ENCODE assay signal across 21 cellular contexts in genomic region chr12:87233636-87234035, GRCh38.
A peak's percentile ranks its signal among the peaks of the same experiment; 100 is the strongest.
DNase-seq lines count a peak whose midpoint lies in the region; ATAC-seq and TF ChIP-seq lines count a peak whose summit lies in the region.
"Had no signal": no experiment of that assay in that cellular context is flagged by ENCODE, and none has a peak within 500 bp of the region (broad histone marks: within the 10 kb centered on the region; RNA-seq: fewer than 3 reads in every experiment).

No MANE protein-coding gene starts in this region.

- H3K36me3 ChIP-seq in breast epithelium (no peaks in the 10 kb centered on the region), mammary epithelial cell (ENCODE audit: insufficient read depth, low read length) (no peaks in the 10 kb centered on the region)
- H3K36me3 ChIP-seq: BLaER1 treated with 17β-estradiol and CSF1 and Interleukin-3, amounts not matched to agents 10 nM and 100 nM; HAP-1; MG63 had no signal

- CTCF ChIA-PET in MCF 10A (lab: Yijun Ruan, JAX): interaction anchor here (0.7 kb wide), 2 partner anchors 13 to 52 kb away, joined by 3 to 6 read pairs; no protein-coding TSS in a partner anchor
- CTCF ChIA-PET in mammary epithelial cell (lab: Charles Lee; ENCODE audit: low non-redundant PET): no interaction called here

- no peaks in the 10 kb centered on the region for H3K36me3 Mint-ChIP-seq in MCF 10A (ENCODE audit: insufficient read depth, unreplicated experiment)
- H3K36me3 Mint-ChIP-seq: CD8-positive, alpha-beta T cell; IgD-negative memory B cell had no signal

- H3K27ac Mint-ChIP-seq in MCF 10A (ENCODE audit: low read depth, unreplicated experiment): peak overlapping the region; percentile 42
- H3K27ac Mint-ChIP-seq: CD8-positive, alpha-beta T cell; IgD-negative memory B cell had no signal

- no peak for TF ChIP-seq POLR2A in breast epithelium (IDR thresholded peaks at IDR 0.05)

- in situ Hi-C loops in mammary epithelial cell (cut with MboI; ENCODE audit: low sequenced_read_pairs in 2 of 2): no loop called here

- no peak overlapping the region for H3K9ac ChIP-seq in mammary epithelial cell (ENCODE audit: insufficient read depth, low read length)
- H3K9ac ChIP-seq: BLaER1 treated with 17β-estradiol and CSF1 and Interleukin-3, amounts not matched to agents 10 nM and 100 nM had no signal

- no peaks in the 10 kb centered on the region for H3K9me3 ChIP-seq in breast epithelium
- no peaks in the 10 kb centered on the region for H3K9me3 ChIP-seq in mammary epithelial cell (replicated peaks; ENCODE audit: insufficient read depth, low read length)
- H3K9me3 ChIP-seq: BLaER1 treated with 17β-estradiol and CSF1 and Interleukin-3, amounts not matched to agents 10 nM and 100 nM; HAP-1; MG63 had no signal

- peaks cover 4% of the 10 kb centered on the region for H3K4me1 Mint-ChIP-seq in MCF 10A (ENCODE audit: insufficient read depth, unreplicated experiment)
- H3K4me1 Mint-ChIP-seq: IgD-negative memory B cell had no signal

- H3K4me3 ChIP-seq in breast epithelium (no peak overlapping the region), mammary epithelial cell (replicated peaks in 1 of 3; ENCODE audit: insufficient read depth in 1 of 3, low read depth in 2 of 3, low read length in 3 of 3) (no peak overlapping the region), fibroblast of pulmonary artery (replicated peaks; ENCODE audit: low read depth, low read length) (no peak overlapping the region)
- H3K4me3 ChIP-seq: BLaER1 treated with 17β-estradiol and CSF1 and Interleukin-3, amounts not matched to agents 10 nM and 100 nM; HAP-1; MG63 had no signal

- no peak overlapping the region for H3K27ac ChIP-seq in breast epithelium
- no peak overlapping the region for H3K27ac ChIP-seq in mammary epithelial cell (ENCODE audit: insufficient read depth, low read depth, low read length)
- H3K27ac ChIP-seq: BLaER1 treated with 17β-estradiol and CSF1 and Interleukin-3, amounts not matched to agents 10 nM and 100 nM; RWPE1 had no signal

- no peak for DNase-seq in MCF 10A (ENCODE audit: unreplicated experiment)
- no peak for DNase-seq in breast epithelium (ENCODE audit: low spot score in 2 of 2)
- no peak for DNase-seq in mammary epithelial cell
- peak; percentile 40 for DNase-seq in fibroblast of pulmonary artery (ENCODE audit: low read depth)
- no peak for DNase-seq in omental fat pad (ENCODE audit: low spot score)
- no peak for DNase-seq in RPMI8226
- DNase-seq: CD8-positive, alpha-beta T cell; DMS79; Karpas-422; MG63; NCI-H1048; NCI-H146; NCI-H2029 treated with DMSO at 0.1 percent for 48 hours; NCI-H748 treated with DMSO at 0.1 percent for 48 hours; PC-3 had no signal

- H3K4me2 ChIP-seq in mammary epithelial cell (ENCODE audit: insufficient read depth, low read depth, low read length): no peak overlapping the region
- H3K4me2 ChIP-seq: BLaER1 treated with 17β-estradiol and CSF1 and Interleukin-3, amounts not matched to agents 10 nM and 100 nM had no signal

- H2AFZ ChIP-seq in mammary epithelial cell (ENCODE audit: low read depth, low read length): peak overlapping the region; percentile 21

- no peak for TF ChIP-seq CTCF in MCF 10A (IDR thresholded peaks at IDR 0.05; ENCODE audit: unreplicated experiment)
- no peak for TF ChIP-seq CTCF in breast epithelium (IDR thresholded peaks at IDR 0.05)
- no peak for TF ChIP-seq CTCF in mammary epithelial cell (conservative IDR thresholded peaks at IDR 0.05 in 1 of 2, IDR thresholded peaks at IDR 0.05 in 1 of 2; ENCODE audit: extremely low read depth in 1 of 2, insufficient read depth in 1 of 2, low read depth in 1 of 2, low read length in 2 of 2)
- TF ChIP-seq CTCF in fibroblast of pulmonary artery (IDR thresholded peaks at IDR 0.05; ENCODE audit: low read length, missing control alignments): no peak
- no peak for TF ChIP-seq CTCF in omental fat pad (IDR thresholded peaks at IDR 0.05)

- ATAC-seq in omental fat pad (ENCODE audit: low FRiP score) (no peak), GM21526 (IDR thresholded peaks at IDR 0.05; ENCODE audit: low FRiP score, unreplicated experiment) (no peak), GM21619 (IDR thresholded peaks at IDR 0.05; ENCODE audit: unreplicated experiment) (no peak)
- ATAC-seq: CD8-positive, alpha-beta T cell; PC-3 had no signal

- H4K20me1 ChIP-seq in mammary epithelial cell (ENCODE audit: insufficient read depth, low read length): no peaks in the 10 kb centered on the region
- H4K20me1 ChIP-seq: BLaER1 treated with 17β-estradiol and CSF1 and Interleukin-3, amounts not matched to agents 10 nM and 100 nM had no signal

- H3K27me3 ChIP-seq in breast epithelium (no peaks in the 10 kb centered on the region), mammary epithelial cell (ENCODE audit: insufficient read depth, low read length) (no peaks in the 10 kb centered on the region)
- H3K27me3 ChIP-seq: BLaER1 treated with 17β-estradiol and CSF1 and Interleukin-3, amounts not matched to agents 10 nM and 100 nM; MG63 had no signal

- dilution Hi-C loops in mammary epithelial cell (cut with HindIII; ENCODE audit: low sequenced_read_pairs): no loop called here

- H3K4me1 ChIP-seq in breast epithelium (no peaks in the 10 kb centered on the region), mammary epithelial cell (ENCODE audit: insufficient read depth, low read length) (peaks cover 14% of the 10 kb centered on the region)
- H3K4me1 ChIP-seq: BLaER1 treated with 17β-estradiol and CSF1 and Interleukin-3, amounts not matched to agents 10 nM and 100 nM; HAP-1 had no signal

- H3K9me3 Mint-ChIP-seq in MCF 10A (ENCODE audit: unreplicated experiment): no peaks in the 10 kb centered on the region

- no peaks in the 10 kb centered on the region for H3K27me3 Mint-ChIP-seq in MCF 10A (ENCODE audit: insufficient read depth, unreplicated experiment)
- H3K27me3 Mint-ChIP-seq: IgD-negative memory B cell had no signal

- POLR2A ChIA-PET in MCF 10A (lab: Yijun Ruan, JAX): interaction anchor here (1.0 kb wide), 1 partner anchor 26 kb away, joined by 3 read pairs; no protein-coding TSS in a partner anchor

- intact Hi-C loops in MCF 10A (cut with micrococcal nuclease): no loop called here
- intact Hi-C loops in breast epithelium (cut with DNase I; ENCODE audit: low total_unique reads): no loop called here
- intact Hi-C loops in mammary epithelial cell (cut with micrococcal nuclease): no loop called here

- no peaks in the 10 kb centered on the region for H3K79me2 ChIP-seq in mammary epithelial cell (ENCODE audit: insufficient read depth, low read length)

- no TSS peak for BruUV-seq in MCF 10A (replicated peaks; lab: Mats Ljungman, UMichigan)
- BruUV-seq in mammary epithelial cell (replicated peaks; lab: Mats Ljungman, UMichigan): no TSS peak

- no peak overlapping the region for H3K4me3 Mint-ChIP-seq in MCF 10A (ENCODE audit: unreplicated experiment)
- H3K4me3 Mint-ChIP-seq: CD8-positive, alpha-beta T cell; IgD-negative memory B cell had no signal

- 90% methylated on average over 1 of the region's 1 CpG for WGBS in mammary epithelial cell (ENCODE audit: low coverage, missing lambda C conversion rate)
